Comparison of ENCODE assay signal across 10 cellular contexts in genomic region chr1:27071049-27071416, GRCh38. TPM values are rescaled to one million over a fixed set of nuclear protein-coding genes. Genes with fewer than 3 reads are reported as not detected.
DNase-seq lines count a peak whose midpoint lies in the region; ATAC-seq and TF ChIP-seq lines count a peak whose summit lies in the region.
"Had no signal": no experiment of that assay in that cellular context is flagged by ENCODE, and none has a peak within 500 bp of the region (broad histone marks: within the 10 kb centered on the region; RNA-seq: fewer than 3 reads in every experiment).

No MANE protein-coding gene starts in this region.

- peak overlapping the region; percentile 53 for H3K27ac Mint-ChIP-seq in neural crest cell (ENCODE audit: unreplicated experiment)
- no peak overlapping the region for H3K27ac Mint-ChIP-seq in activated CD4-positive, alpha-beta memory T cell treated with anti-CD3 and anti-CD28 coated beads, Interleukin-2, amount 10 ng/mL, durations not matched to agents 7 days and 5 days
- no peak overlapping the region for H3K27ac Mint-ChIP-seq in CD4-positive, alpha-beta T cell

- ATAC-seq in HG03457 (IDR thresholded peaks at IDR 0.05; ENCODE audit: unreplicated experiment): no peak
- ATAC-seq in CD4-positive, alpha-beta T cell (ENCODE audit: poor library complexity): no peak

- no peaks in the 10 kb centered on the region for H3K27me3 ChIP-seq in CD4-positive, alpha-beta T cell (ENCODE audit: control insufficient read depth, insufficient read depth, low read length)

- peaks cover 15% of the 10 kb centered on the region for H3K4me1 Mint-ChIP-seq in neural crest cell
- no peaks in the 10 kb centered on the region for H3K4me1 Mint-ChIP-seq in activated CD4-positive, alpha-beta memory T cell treated with anti-CD3 and anti-CD28 coated beads, Interleukin-2, amount 10 ng/mL, durations not matched to agents 7 days and 5 days
- no peaks in the 10 kb centered on the region for H3K4me1 Mint-ChIP-seq in CD4-positive, alpha-beta T cell (ENCODE audit: low read depth)

- no peaks in the 10 kb centered on the region for H3K9me3 Mint-ChIP-seq in neural crest cell
- no peaks in the 10 kb centered on the region for H3K9me3 Mint-ChIP-seq in activated CD4-positive, alpha-beta memory T cell treated with anti-CD3 and anti-CD28 coated beads, Interleukin-2, amount 10 ng/mL, durations not matched to agents 7 days and 5 days
- no peaks in the 10 kb centered on the region for H3K9me3 Mint-ChIP-seq in CD4-positive, alpha-beta T cell

- no peaks in the 10 kb centered on the region for H3K36me3 Mint-ChIP-seq in neural crest cell (ENCODE audit: low read depth)
- H3K36me3 Mint-ChIP-seq in activated CD4-positive, alpha-beta memory T cell treated with anti-CD3 and anti-CD28 coated beads, Interleukin-2, amount 10 ng/mL, durations not matched to agents 7 days and 5 days (ENCODE audit: low read depth): no peaks in the 10 kb centered on the region
- H3K36me3 Mint-ChIP-seq in CD4-positive, alpha-beta T cell (ENCODE audit: low read depth): no peaks in the 10 kb centered on the region

- intact Hi-C loops in CD4-positive, alpha-beta T cell (cut with DNase I, micrococcal nuclease): no loop called here

- POLR2A ChIA-PET in activated CD4-positive, alpha-beta memory T cell treated with anti-CD3 and anti-CD28 coated beads, Interleukin-2, amount 10 ng/mL, durations not matched to agents 7 days and 5 days (lab: Charles Lee): no interaction called here
- POLR2A ChIA-PET in CD4-positive, alpha-beta T cell (lab: Charles Lee): no interaction called here

- no peak overlapping the region for H3K27ac ChIP-seq in CD4-positive, alpha-beta T cell (ENCODE audit: low read depth, low read length)

- DNase-seq in DMS 273 treated with DMSO at 0.1 percent for 48 hours (lab: John Stamatoyannopoulos, UW) (peak; percentile 77), NCI-H446 treated with DMSO at 0.1 percent for 48 hours (lab: John Stamatoyannopoulos, UW) (peak; percentile 20), epidermal melanocyte (ENCODE audit: insufficient read length, low spot score) (peak; percentile 72), neural crest cell (ENCODE audit: low read depth, low spot score) (peak; percentile 30), SW 1271 (lab: John Stamatoyannopoulos, UW) (no peak)
- DNase-seq in activated CD4-positive, alpha-beta memory T cell treated with anti-CD3 and anti-CD28 coated beads, Interleukin-2, amount 10 ng/mL, durations not matched to agents 7 days and 5 days: no peak
- DNase-seq in CD4-positive, alpha-beta T cell: no peak
- DNase-seq: DND-41, NCI-H2029 had no signal

- no peaks in the 10 kb centered on the region for H3K27me3 Mint-ChIP-seq in neural crest cell (ENCODE audit: low read depth)
- H3K27me3 Mint-ChIP-seq in activated CD4-positive, alpha-beta memory T cell treated with anti-CD3 and anti-CD28 coated beads, Interleukin-2, amount 10 ng/mL, durations not matched to agents 7 days and 5 days: no peaks in the 10 kb centered on the region
- no peaks in the 10 kb centered on the region for H3K27me3 Mint-ChIP-seq in CD4-positive, alpha-beta T cell

- no peaks in the 10 kb centered on the region for H3K9me3 ChIP-seq in CD4-positive, alpha-beta T cell (ENCODE audit: control insufficient read depth, low read length)

- H3K4me3 Mint-ChIP-seq in neural crest cell: no peak overlapping the region
- no peak overlapping the region for H3K4me3 Mint-ChIP-seq in activated CD4-positive, alpha-beta memory T cell treated with anti-CD3 and anti-CD28 coated beads, Interleukin-2, amount 10 ng/mL, durations not matched to agents 7 days and 5 days
- H3K4me3 Mint-ChIP-seq in CD4-positive, alpha-beta T cell: no peak overlapping the region

- CTCF ChIA-PET in activated CD4-positive, alpha-beta memory T cell treated with anti-CD3 and anti-CD28 coated beads, Interleukin-2, amount 10 ng/mL, durations not matched to agents 7 days and 5 days (lab: Charles Lee): interaction anchor here (2.2 kb wide), 1 partner anchor 25 kb away, joined by 16 read pairs; no protein-coding TSS in a partner anchor
- CTCF ChIA-PET in CD4-positive, alpha-beta T cell (lab: Charles Lee): interaction anchor here (1.0 kb wide), 1 partner anchor 25 kb away, joined by 5 read pairs; no protein-coding TSS in a partner anchor

- no peak for TF ChIP-seq CTCF in neural crest cell (conservative IDR thresholded peaks at IDR 0.05)
- no peak for TF ChIP-seq CTCF in CD4-positive, alpha-beta T cell (IDR thresholded peaks at IDR 0.05)

RNA-seq across cellular contexts. Expression of gene TENT5B, which starts 58.4 kb away (rescaled TPM):
- total RNA-seq in neural crest cell: 10.1 and 11.0 TPM in 2 replicates
- total RNA-seq in activated CD4-positive, alpha-beta memory T cell treated with anti-CD3 and anti-CD28 coated beads, Interleukin-2, amount 10 ng/mL, durations not matched to agents 7 days and 5 days: not detected
- not detected for total RNA-seq in CD4-positive, alpha-beta T cell

Comparison
In these comparisons a context has a peak if more than half of its experiments do, and no peak if none do; other contexts are left out.
1. DNase-seq: peak in DMS 273 treated with DMSO at 0.1 percent for 48 hours (single experiment), NCI-H446 treated with DMSO at 0.1 percent for 48 hours (single experiment), epidermal melanocyte (single experiment) and neural crest cell (single experiment); none in activated CD4-positive, alpha-beta memory T cell treated with anti-CD3 and anti-CD28 coated beads, Interleukin-2, amount 10 ng/mL, durations not matched to agents 7 days and 5 days (single experiment), CD4-positive, alpha-beta T cell (0 of 10) and SW 1271 (0 of 2).
2. RNA of gene TENT5B, which starts 58.4 kb away (total RNA-seq): 10.1 to 11.0 TPM in neural crest cell; not detected in CD4-positive, alpha-beta T cell and not detected in activated CD4-positive, alpha-beta memory T cell treated with anti-CD3 and anti-CD28 coated beads, Interleukin-2, amount 10 ng/mL, durations not matched to agents 7 days and 5 days; every median in the first group is over 10 times any median in the second.